Comparison of ENCODE assay signal across 21 cellular contexts in the genomic region with DNA sequence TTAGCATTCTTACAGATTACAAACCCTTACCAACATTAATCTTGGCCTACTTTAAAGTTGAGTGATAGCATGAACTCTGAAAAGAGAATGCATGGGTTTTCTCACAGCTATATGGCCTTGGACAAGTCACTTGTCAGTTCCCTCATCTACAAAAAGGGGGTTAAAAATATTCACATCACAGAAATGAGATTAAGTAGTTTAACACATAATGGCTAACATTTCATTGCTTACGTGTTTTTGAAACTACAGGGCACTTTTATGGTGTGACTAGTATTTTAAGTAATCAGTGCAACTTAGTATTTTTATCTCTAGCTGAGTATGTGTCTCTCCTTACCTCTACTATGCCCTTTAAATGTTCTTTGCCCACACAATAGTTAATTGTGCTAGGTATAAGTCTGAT.
"Had no signal": no experiment of that assay in that cellular context is flagged by ENCODE, and none has a peak within 500 bp of the region (broad histone marks: within the 10 kb centered on the region; RNA-seq: fewer than 3 reads in every experiment).

No MANE protein-coding gene starts in this region.

- H3K4me3 ChIP-seq: tibial nerve, vagina had no signal

- H3K27me3 ChIP-seq: neutrophil, tibial nerve, vagina had no signal

- H3K9me3 ChIP-seq: neutrophil, tibial nerve, vagina had no signal

- ATAC-seq: activated CD8-positive, alpha-beta memory T cell treated with anti-CD3 and anti-CD28 coated beads, Interleukin-2, amount 10 ng/mL, durations not matched to agents 7 days and 5 days; left ventricle myocardium superior; naive thymus-derived CD8-positive, alpha-beta T cell; stimulated activated memory B cell treated with anti-CD40 and anti-IgM and Interleukin-4, amounts not matched to agents 10 μg/mL and 1 μg/mL and 100 μg/mL, for 72 hours had no signal

- H3K4me1 ChIP-seq: tibial nerve, vagina had no signal

- DNase-seq: activated CD4-positive, alpha-beta T cell treated with anti-CD3 and anti-CD28 coated beads, Interleukin-2, amount 50 U/mL, for 4 hours; activated CD4-positive, CD25-positive, alpha-beta regulatory T cell; activated CD8-positive, alpha-beta memory T cell treated with anti-CD3 and anti-CD28 coated beads, Interleukin-2, amount 10 ng/mL, durations not matched to agents 7 days and 5 days; activated gamma-delta T cell; activated naive CD8-positive, alpha-beta T cell treated with anti-CD3 and anti-CD28 coated beads for 36 hours; activated T-cell treated with anti-CD3 and anti-CD28 coated beads, Interleukin-2, amount 50 U/mL, for 48 hours; cerebellar nuclear complex; dermis blood vessel endothelial cell; kidney glomerular epithelial cell; left ventricle myocardium superior; mesenchymal stem cell; naive thymus-derived CD8-positive, alpha-beta T cell; stimulated activated CD4-positive, alpha-beta T cell treated with anti-CD3 and anti-CD28 coated beads, Interleukin-2, amount 100 ng/mL, for 48 hours had no signal

- H3K9me3 Mint-ChIP-seq: brain; stimulated activated memory B cell treated with anti-CD40 and anti-IgM and Interleukin-4, amounts not matched to agents 10 μg/mL and 1 μg/mL and 100 μg/mL, for 72 hours; T-helper 2 cell treated with Interferon-gamma antibody and Interleukin-4, amounts not matched to agents 5 μg/mL and 100 μg/mL, for 36 hours had no signal

- H3K4me3 Mint-ChIP-seq: activated CD8-positive, alpha-beta memory T cell treated with anti-CD3 and anti-CD28 coated beads, Interleukin-2, amount 10 ng/mL, durations not matched to agents 7 days and 5 days; activated naive CD8-positive, alpha-beta T cell treated with anti-CD3 and anti-CD28 coated beads for 36 hours; brain; stimulated activated memory B cell treated with anti-CD40 and anti-IgM and Interleukin-4, amounts not matched to agents 10 μg/mL and 1 μg/mL and 100 μg/mL, for 72 hours; T-helper 2 cell treated with Interferon-gamma antibody and Interleukin-4, amounts not matched to agents 5 μg/mL and 100 μg/mL, for 36 hours had no signal

- FAIRE-seq: frontal cortex had no signal

- H3K27ac Mint-ChIP-seq: activated naive CD8-positive, alpha-beta T cell treated with anti-CD3 and anti-CD28 coated beads for 36 hours; brain; stimulated activated memory B cell treated with anti-CD40 and anti-IgM and Interleukin-4, amounts not matched to agents 10 μg/mL and 1 μg/mL and 100 μg/mL, for 72 hours had no signal

- H3K27me3 Mint-ChIP-seq: activated CD8-positive, alpha-beta memory T cell treated with anti-CD3 and anti-CD28 coated beads, Interleukin-2, amount 10 ng/mL, durations not matched to agents 7 days and 5 days; activated naive CD8-positive, alpha-beta T cell treated with anti-CD3 and anti-CD28 coated beads for 36 hours; brain; naive thymus-derived CD8-positive, alpha-beta T cell; stimulated activated memory B cell treated with anti-CD40 and anti-IgM and Interleukin-4, amounts not matched to agents 10 μg/mL and 1 μg/mL and 100 μg/mL, for 72 hours had no signal

- H3K27ac ChIP-seq: epithelial cell of prostate, neutrophil, tibial nerve, vagina had no signal

- H3K4me1 Mint-ChIP-seq: brain had no signal
